In genomic region chr1:86606080-86606479, GRCh38 we compare ENCODE assay signal across 2 cellular contexts. TPM values are rescaled to one million over a fixed set of nuclear protein-coding genes. Genes with fewer than 3 reads are reported as not detected.
"Had no signal": no experiment of that assay in that cellular context is flagged by ENCODE, and none has a peak within 500 bp of the region (broad histone marks: within the 10 kb centered on the region; RNA-seq: fewer than 3 reads in every experiment).

No MANE protein-coding gene starts in this region.

RNA-seq across cellular contexts. Expression of gene CLCA4, which starts 59.2 kb away (rescaled TPM):
- total RNA-seq: HT1080, IMR-90 had no signal
- polyA plus RNA-seq: IMR-90 had no signal
